In genomic region chr2:96203130-96204028, GRCh38 we compare ENCODE assay signal across 10 cellular contexts. TPM values are rescaled to one million over a fixed set of nuclear protein-coding genes. Genes with fewer than 3 reads are reported as not detected.
A peak's percentile ranks its signal among the peaks of the same experiment; 100 is the strongest.
DNase-seq lines count a peak whose midpoint lies in the region; ATAC-seq, FAIRE-seq and TF ChIP-seq lines count a peak whose summit lies in the region.
"Had no signal": no experiment of that assay in that cellular context is flagged by ENCODE, and none has a peak within 500 bp of the region (broad histone marks: within the 10 kb centered on the region; RNA-seq: fewer than 3 reads in every experiment).

No MANE protein-coding gene starts in this region.

- no peak for TF ChIP-seq RAD21 in GM12878 (IDR thresholded peaks at IDR 0.05; ENCODE audit: insufficient read depth, low read depth, low read length)

- SMC1A ChIA-PET in GM12878 (lab: Charles Lee; ENCODE audit: uncharacterized antibody, unreplicated experiment): interaction anchor here (1.0 to 8.0 kb wide), 14 partner anchors 8 to 211 kb away, joined by 3 to 116 read pairs (median 5); no protein-coding TSS in a partner anchor

- intact Hi-C loops in GM12878 (cut with micrococcal nuclease; ENCODE audit: unreplicated experiment): no loop called here

- RAD21 ChIA-PET in GM12878 (lab: Charles Lee; ENCODE audit: unreplicated experiment): interaction anchor here (0.7 to 9.0 kb wide), 12 partner anchors 22 to 142 kb away, joined by 3 to 93 read pairs (median 5); partner anchors contain the start of gene ASTL

- no peak for TF ChIP-seq EP300 in GM12878 (IDR thresholded peaks at IDR 0.05; ENCODE audit: borderline replicate concordance in 1 of 2, control insufficient read depth in 1 of 2, low read depth in 2 of 2, low read length in 2 of 2)

- H3K4me3 ChIP-seq in ACC112 (ENCODE audit: low read depth, low read length): peak overlapping the region; percentile 56
- H3K4me3 ChIP-seq in GM12878: peak overlapping the region; percentile 74
- peak overlapping the region; percentile 17 to 42 for H3K4me3 ChIP-seq in mucosa of rectum (ENCODE audit: low read length in 2 of 2)

- WGBS in GM12878 (ENCODE audit: insufficient coverage, insufficient replicate concordance, low lambda C conversion rate, missing lambda C conversion rate): 5% methylated on average over 9 of the region's 9 CpGs

- FAIRE-seq in GM12878 (lab: Jason Lieb, UNC): peak; percentile 54
- FAIRE-seq in urothelium cell line (lab: Jason Lieb, UNC): no peak

- H3K36me3 ChIP-seq in ACC112 (ENCODE audit: insufficient read depth, low read length): no peaks in the 10 kb centered on the region; the same call in 1 of the 2 replicates
- peaks cover 0 to 3% of the 10 kb centered on the region in 2 experiments; a peak in 2 of 4 replicates for H3K36me3 ChIP-seq in GM12878 (ENCODE audit: control insufficient read depth in 2 of 2, insufficient read depth in 2 of 2, low read length in 1 of 2)
- no peaks in the 10 kb centered on the region for H3K36me3 ChIP-seq in mucosa of rectum (ENCODE audit: control insufficient read depth in 2 of 2, insufficient read depth in 2 of 2, low read length in 2 of 2)

- H2AFZ ChIP-seq in ACC112 (ENCODE audit: low read length, unreplicated experiment): no peak overlapping the region
- H2AFZ ChIP-seq in GM12878 (ENCODE audit: control insufficient read depth, low read depth, low read length): no peak overlapping the region

- DNase-seq in GM12878 (ENCODE audit: low read depth, low spot score) (no peak), urothelium cell line (ENCODE audit: low spot score) (no peak)
- DNase-seq in stimulated activated CD4-positive, alpha-beta T cell treated with anti-CD3 and anti-CD28 coated beads, Interleukin-4, amount 100 ng/mL, for 24 hours: no peak
- DNase-seq: Calu3 had no signal

- H3K4me1 ChIP-seq in ACC112 (ENCODE audit: control insufficient read depth, insufficient read depth, low read length, unreplicated experiment) (peaks cover 57% of the 10 kb centered on the region), GM12878 (ENCODE audit: control insufficient read depth, insufficient read depth, low read length) (peaks cover 20% of the 10 kb centered on the region), mucosa of rectum (ENCODE audit: control insufficient read depth in 2 of 2, insufficient read depth in 2 of 2, low read length in 2 of 2) (peaks cover 23 to 33% of the 10 kb centered on the region in 2 donors)

- peak; percentile 37 for ATAC-seq in GM21723 (IDR thresholded peaks at IDR 0.05; ENCODE audit: unreplicated experiment)
- ATAC-seq in GM12878: peak; percentile 33
- no peak for ATAC-seq in GM19463 (IDR thresholded peaks at IDR 0.05; ENCODE audit: unreplicated experiment)
- no peak for ATAC-seq in HG03354 (IDR thresholded peaks at IDR 0.05; ENCODE audit: poor library complexity, severe bottlenecking, unreplicated experiment)
- ATAC-seq: sciatic nerve had no signal

- no peak for TF ChIP-seq CTCF in GM12878 (IDR thresholded peaks at IDR 0.05 in 2 of 3, conservative IDR thresholded peaks at IDR 0.05 in 1 of 3; ENCODE audit: control insufficient read depth in 2 of 3, extremely low read depth in 1 of 3, insufficient read depth in 1 of 3, low read depth in 3 of 3, low read length in 3 of 3)

- H3K9ac ChIP-seq in GM12878 (ENCODE audit: control insufficient read depth, insufficient read depth, low read length): peak overlapping the region; percentile 3; the same call in 1 of the 2 replicates
- peak overlapping the region in 1 of 2 donors; percentile 50 for H3K9ac ChIP-seq in mucosa of rectum (ENCODE audit: low read depth in 1 of 2, low read length in 2 of 2)

- POLR2A ChIA-PET in GM12878 (lab: Charles Lee): interaction anchor here (0.6 to 1.9 kb wide), 14 partner anchors 21 to 133 kb away, joined by 3 to 8 read pairs (median 4); no protein-coding TSS in a partner anchor

- H3K27ac ChIP-seq in ACC112 (ENCODE audit: low read depth, low read length): peak overlapping the region; percentile 8; the same call in 1 of the 2 replicates
- peak overlapping the region; percentile 35; the same call in 1 of the 2 replicates for H3K27ac ChIP-seq in GM12878 (ENCODE audit: control insufficient read depth, insufficient read depth)
- peak overlapping the region; percentile 57 to 62 for H3K27ac ChIP-seq in mucosa of rectum (ENCODE audit: low read depth in 2 of 2, low read length in 2 of 2)

- in situ Hi-C loops in GM12878 (cut with MboI): no loop called here

- no peaks in the 10 kb centered on the region for H3K9me3 ChIP-seq in GM12878 (replicated peaks; ENCODE audit: control insufficient read depth, insufficient read depth, low read length)
- H3K9me3 ChIP-seq in mucosa of rectum (ENCODE audit: control insufficient read depth in 2 of 2, low read length in 2 of 2): no peaks in the 10 kb centered on the region

- BruUV-seq in GM12878 (replicated peaks; lab: Mats Ljungman, UMichigan): no TSS peak

- H3K27me3 ChIP-seq in ACC112 (ENCODE audit: insufficient read depth, low read length) (no peaks in the 10 kb centered on the region), GM12878 (replicated peaks in 1 of 2; ENCODE audit: control insufficient read depth in 2 of 2, insufficient read depth in 2 of 2, low read length in 1 of 2) (no peaks in the 10 kb centered on the region), mucosa of rectum (ENCODE audit: control insufficient read depth in 2 of 2, insufficient read depth in 2 of 2, low read length in 2 of 2) (no peaks in the 10 kb centered on the region)

- peaks cover 13% of the 10 kb centered on the region for H4K20me1 ChIP-seq in GM12878 (ENCODE audit: control insufficient read depth, insufficient read depth)

- no peak for TF ChIP-seq POLR2A in GM12878 (IDR thresholded peaks at IDR 0.05; ENCODE audit: low read depth, low read length)

- H3K79me2 ChIP-seq in ACC112 (ENCODE audit: control insufficient read depth, insufficient read depth, low read length, unreplicated experiment) (peaks cover 96% of the 10 kb centered on the region), GM12878 (ENCODE audit: control insufficient read depth, insufficient read depth, low read length) (peaks cover 98% of the 10 kb centered on the region)

- CTCF ChIA-PET in GM12878 (lab: Yijun Ruan, JAX): interaction anchor here (1.1 to 10.2 kb wide), 9 partner anchors 23 to 211 kb away, joined by 3 to 90 read pairs (median 9); partner anchors contain the start of gene ASTL

- H3K4me2 ChIP-seq in GM12878 (ENCODE audit: control insufficient read depth, insufficient read depth): peak overlapping the region; percentile 48

TF ChIP-seq in GM12878, 131 proteins besides CTCF, POLR2A, EP300 and RAD21 (continues in another document):
- TF ChIP-seq HCFC1 (IDR thresholded peaks at IDR 0.05; ENCODE audit: low read length): no peak
- TF ChIP-seq ZNF384 (IDR thresholded peaks at IDR 0.05; ENCODE audit: borderline replicate concordance, low read depth, low read length): no peak

RNA-seq across cellular contexts. Expression of gene STARD7, which starts 5.2 kb away (rescaled TPM):
- 140 and 161 TPM in 2 replicates for total RNA-seq in GM12878 (2013; cell fraction: nucleolus; rRNA removed)
- total RNA-seq in GM12878 (2014; rRNA removed) (215 and 229 TPM in 2 replicates), GM12878 (2014; rRNA removed; fragmentation: Illumina TruSeq; extraction: Trizol) (148 and 153 TPM in 2 replicates), GM12878 (2021) (194 and 200 TPM in 2 replicates)
- 84.4 TPM for polyA plus RNA-seq in GM12878 (2011; ENCODE audit: low read depth)
- polyA plus RNA-seq in GM12878 (2011; rRNA removed) (139 and 142 TPM in 2 replicates), GM12878 (2014; fragmentation: Illumina TruSeq; extraction: Trizol) (154 and 182 TPM in 2 replicates), GM12878 (2014; fragmentation: Nextera tagmentation; extraction: Ambion mirVana) (100 to 1,000 TPM in 1 of 2 experiments, 10 to 100 TPM in 1; 85.4 to 114 TPM), GM12878 (2014; rRNA removed) (120 and 123 TPM in 2 replicates), GM12878 (2016; fragmentation: Nextera tagmentation; extraction: Ambion mirVana) (100 to 1,000 TPM; 225 to 237 TPM)
- polyA plus RNA-seq in GM12878 (2011; cell fraction: cytosol; rRNA removed): 75.3 and 92.3 TPM in 2 replicates
- 89.9 and 96.0 TPM in 2 replicates for polyA plus RNA-seq in GM12878 (2011; cell fraction: nucleus; rRNA removed)
- polyA plus RNA-seq in GM12878 (2012): 81.5 and 83.0 TPM in 2 replicates
- polyA minus RNA-seq in GM12878 (2011; rRNA and poly(A)+ RNA removed): 88.6 and 126 TPM in 2 replicates
- 52.3 and 75.1 TPM in 2 replicates for polyA minus RNA-seq in GM12878 (2011; cell fraction: cytosol; rRNA and poly(A)+ RNA removed)
- polyA minus RNA-seq in GM12878 (2011; cell fraction: nucleus; rRNA and poly(A)+ RNA removed): 65.0 and 122 TPM in 2 replicates

RNA-seq across cellular contexts. Expression of gene DUSP2, which starts 58.1 kb away (rescaled TPM):
- total RNA-seq in GM12878 (2013; cell fraction: nucleolus; rRNA removed): 404 and 419 TPM in 2 replicates
- total RNA-seq in GM12878 (2014; rRNA removed) (212 and 227 TPM in 2 replicates), GM12878 (2014; rRNA removed; fragmentation: Illumina TruSeq; extraction: Trizol) (57.4 and 58.0 TPM in 2 replicates), GM12878 (2021) (181 and 194 TPM in 2 replicates)
- 22.1 TPM for polyA plus RNA-seq in GM12878 (2011; ENCODE audit: low read depth)
- polyA plus RNA-seq in GM12878 (2011; rRNA removed) (47.5 and 84.3 TPM in 2 replicates), GM12878 (2014; fragmentation: Illumina TruSeq; extraction: Trizol) (11.9 and 35.6 TPM in 2 replicates), GM12878 (2014; fragmentation: Nextera tagmentation; extraction: Ambion mirVana) (10 to 100 TPM in 1 of 2 experiments, 1 to 10 TPM in 1; 9.7 to 34.6 TPM), GM12878 (2014; rRNA removed) (158 and 168 TPM in 2 replicates), GM12878 (2016; fragmentation: Nextera tagmentation; extraction: Ambion mirVana) (10 to 100 TPM; 10.2 to 56.4 TPM)
- 146 and 184 TPM in 2 replicates for polyA plus RNA-seq in GM12878 (2011; cell fraction: cytosol; rRNA removed)
- 522 and 621 TPM in 2 replicates for polyA plus RNA-seq in GM12878 (2011; cell fraction: nucleus; rRNA removed)
- polyA plus RNA-seq in GM12878 (2012): 61.4 and 155 TPM in 2 replicates
- polyA minus RNA-seq in GM12878 (2011; rRNA and poly(A)+ RNA removed): 98.2 and 232 TPM in 2 replicates
- polyA minus RNA-seq in GM12878 (2011; cell fraction: cytosol; rRNA and poly(A)+ RNA removed): 87.6 and 111 TPM in 2 replicates
- 636 and 718 TPM in 2 replicates for polyA minus RNA-seq in GM12878 (2011; cell fraction: nucleus; rRNA and poly(A)+ RNA removed)

Comparison
In these comparisons a context has a peak if more than half of its experiments do, and no peak if none do; other contexts are left out.
1. H3K27ac ChIP-seq: peak in every context shown above with its lines; median percentile 60 in mucosa of rectum; 35 in GM12878; 8 in ACC112.
2. ATAC-seq: peak in GM21723 (single experiment) and GM12878 (single experiment); none in GM19463 (single experiment) and HG03354 (single experiment).
3. Peak in every context shown above with its lines, with median percentiles within 50 percentile points of each other: H3K4me3 ChIP-seq.